ENCODE assay signal across 1 cellular context in the genomic region with DNA sequence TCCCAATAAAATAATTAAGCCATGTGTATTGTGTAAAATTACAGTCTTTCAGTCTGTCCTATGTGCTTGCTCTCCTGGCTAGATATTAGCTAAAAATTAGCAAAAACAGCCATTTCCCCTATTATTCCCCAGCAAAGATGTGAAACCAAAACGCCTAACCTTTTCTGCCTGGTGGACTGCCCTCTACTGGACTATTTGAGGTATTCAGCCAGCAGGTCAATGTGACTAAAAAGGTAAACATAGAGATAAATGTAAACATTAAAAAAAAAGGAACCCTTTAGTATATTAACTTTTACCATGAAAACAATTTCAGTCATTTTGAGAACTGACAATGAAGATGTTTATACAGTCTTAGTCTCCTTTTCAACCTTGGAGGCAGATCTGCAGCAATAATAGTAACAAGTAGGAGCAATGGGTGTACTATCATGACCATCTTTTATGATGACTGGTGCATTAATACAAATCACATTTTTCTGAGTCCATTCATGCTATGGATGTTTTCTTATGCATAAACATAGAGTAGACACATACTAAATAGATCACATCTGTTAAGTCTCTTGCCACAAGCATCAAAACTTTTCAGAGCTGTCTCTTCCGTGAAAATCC.
TF ChIP-seq lines count a peak whose summit lies in the region.

No MANE protein-coding gene starts in this region.

TF ChIP-seq in K562, 482 proteins besides CTCF, POLR2A, EP300 and RAD21:
- no peak for TF ChIP-seq ZNF76 (CRISPR knock-in tag; IDR thresholded peaks at IDR 0.05; ENCODE audit: borderline replicate concordance)
- 0 out of 2 replicates have a peak, but pooled peaks have one; percentile 6 for TF ChIP-seq SMC3 (conservative IDR thresholded peaks at IDR 0.05; ENCODE audit: insufficient read depth, low read depth, low read length)
- no peak for TF ChIP-seq ZBTB8A (IDR thresholded peaks at IDR 0.05; ENCODE audit: partially characterized antibody)
- no peak for TF ChIP-seq ZNF57 (CRISPR knock-in tag; IDR thresholded peaks at IDR 0.05)
- TF ChIP-seq DACH1 (IDR thresholded peaks at IDR 0.05; ENCODE audit: partially characterized antibody) = no peak
- TF ChIP-seq, protein P1, sequence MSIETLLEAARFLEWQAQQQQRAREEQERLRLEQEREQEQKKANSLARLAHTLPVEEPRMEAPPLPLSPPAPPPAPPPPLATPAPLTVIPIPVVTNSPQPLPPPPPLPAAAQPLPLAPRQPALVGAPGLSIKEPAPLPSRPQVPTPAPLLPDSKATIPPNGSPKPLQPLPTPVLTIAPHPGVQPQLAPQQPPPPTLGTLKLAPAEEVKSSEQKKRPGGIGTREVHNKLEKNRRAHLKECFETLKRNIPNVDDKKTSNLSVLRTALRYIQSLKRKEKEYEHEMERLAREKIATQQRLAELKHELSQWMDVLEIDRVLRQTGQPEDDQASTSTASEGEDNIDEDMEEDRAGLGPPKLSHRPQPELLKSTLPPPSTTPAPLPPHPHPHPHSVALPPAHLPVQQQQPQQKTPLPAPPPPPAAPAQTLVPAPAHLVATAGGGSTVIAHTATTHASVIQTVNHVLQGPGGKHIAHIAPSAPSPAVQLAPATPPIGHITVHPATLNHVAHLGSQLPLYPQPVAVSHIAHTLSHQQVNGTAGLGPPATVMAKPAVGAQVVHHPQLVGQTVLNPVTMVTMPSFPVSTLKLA (conservative IDR thresholded peaks at IDR 0.05) = peak; percentile 25 to 35; a peak in 1 of 4 replicates
- TF ChIP-seq, protein P2, sequence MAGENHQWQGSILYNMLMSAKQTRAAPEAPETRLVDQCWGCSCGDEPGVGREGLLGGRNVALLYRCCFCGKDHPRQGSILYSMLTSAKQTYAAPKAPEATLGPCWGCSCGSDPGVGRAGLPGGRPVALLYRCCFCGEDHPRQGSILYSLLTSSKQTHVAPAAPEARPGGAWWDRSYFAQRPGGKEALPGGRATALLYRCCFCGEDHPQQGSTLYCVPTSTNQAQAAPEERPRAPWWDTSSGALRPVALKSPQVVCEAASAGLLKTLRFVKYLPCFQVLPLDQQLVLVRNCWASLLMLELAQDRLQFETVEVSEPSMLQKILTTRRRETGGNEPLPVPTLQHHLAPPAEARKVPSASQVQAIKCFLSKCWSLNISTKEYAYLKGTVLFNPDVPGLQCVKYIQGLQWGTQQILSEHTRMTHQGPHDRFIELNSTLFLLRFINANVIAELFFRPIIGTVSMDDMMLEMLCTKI (IDR thresholded peaks at IDR 0.05; ENCODE audit: partially characterized antibody) = no peak
- peak; percentile 55; the same call in 1 of the 2 replicates for TF ChIP-seq ZNF316 (IDR thresholded peaks at IDR 0.05)
- TF ChIP-seq SAFB (IDR thresholded peaks at IDR 0.05; ENCODE audit: borderline replicate concordance, low read depth, low read length) = no peak
- 0 out of 2 replicates have a peak, but pooled peaks have one; percentile 26 for TF ChIP-seq TEAD4 (IDR thresholded peaks at IDR 0.05; ENCODE audit: low read length)
- TF ChIP-seq TEAD4 (CRISPR knock-in tag; IDR thresholded peaks at IDR 0.05; ENCODE audit: borderline replicate concordance) = no peak
- no peak for TF ChIP-seq RBM14 (IDR thresholded peaks at IDR 0.05; ENCODE audit: borderline replicate concordance, insufficient read depth, low read depth, low read length)
- TF ChIP-seq FOXK2 (conservative IDR thresholded peaks at IDR 0.05 in 1 of 2, IDR thresholded peaks at IDR 0.05 in 1 of 2; ENCODE audit: low read depth in 2 of 2) = peak; percentile 65 to 74
- peak in 1 of 2 experiments; percentile 39; a peak in 1 of 4 replicates for TF ChIP-seq FOXA3 (CRISPR knock-in tag; conservative IDR thresholded peaks at IDR 0.05 in 1 of 2, IDR thresholded peaks at IDR 0.05 in 1 of 2)
- TF ChIP-seq, protein P3, sequence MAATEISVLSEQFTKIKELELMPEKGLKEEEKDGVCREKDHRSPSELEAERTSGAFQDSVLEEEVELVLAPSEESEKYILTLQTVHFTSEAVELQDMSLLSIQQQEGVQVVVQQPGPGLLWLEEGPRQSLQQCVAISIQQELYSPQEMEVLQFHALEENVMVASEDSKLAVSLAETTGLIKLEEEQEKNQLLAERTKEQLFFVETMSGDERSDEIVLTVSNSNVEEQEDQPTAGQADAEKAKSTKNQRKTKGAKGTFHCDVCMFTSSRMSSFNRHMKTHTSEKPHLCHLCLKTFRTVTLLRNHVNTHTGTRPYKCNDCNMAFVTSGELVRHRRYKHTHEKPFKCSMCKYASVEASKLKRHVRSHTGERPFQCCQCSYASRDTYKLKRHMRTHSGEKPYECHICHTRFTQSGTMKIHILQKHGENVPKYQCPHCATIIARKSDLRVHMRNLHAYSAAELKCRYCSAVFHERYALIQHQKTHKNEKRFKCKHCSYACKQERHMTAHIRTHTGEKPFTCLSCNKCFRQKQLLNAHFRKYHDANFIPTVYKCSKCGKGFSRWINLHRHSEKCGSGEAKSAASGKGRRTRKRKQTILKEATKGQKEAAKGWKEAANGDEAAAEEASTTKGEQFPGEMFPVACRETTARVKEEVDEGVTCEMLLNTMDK (IDR thresholded peaks at IDR 0.05; ENCODE audit: borderline replicate concordance, insufficient read depth, low read depth, low read length, poor library complexity, severe bottlenecking) = peak; percentile 10
- peak; percentile 33; the same call in 1 of the 2 replicates for TF ChIP-seq C11orf30 (IDR thresholded peaks at IDR 0.05; ENCODE audit: low read depth)
- TF ChIP-seq SRSF3 (IDR thresholded peaks at IDR 0.05; ENCODE audit: insufficient read depth, low read length) = no peak
- no peak for TF ChIP-seq STAT5A (IDR thresholded peaks at IDR 0.05; ENCODE audit: borderline replicate concordance, low read length)
- TF ChIP-seq ZNF75A (CRISPR knock-in tag; IDR thresholded peaks at IDR 0.05) = no peak
